Comparison of ENCODE assay signal across 1 cellular context in the genomic region with DNA sequence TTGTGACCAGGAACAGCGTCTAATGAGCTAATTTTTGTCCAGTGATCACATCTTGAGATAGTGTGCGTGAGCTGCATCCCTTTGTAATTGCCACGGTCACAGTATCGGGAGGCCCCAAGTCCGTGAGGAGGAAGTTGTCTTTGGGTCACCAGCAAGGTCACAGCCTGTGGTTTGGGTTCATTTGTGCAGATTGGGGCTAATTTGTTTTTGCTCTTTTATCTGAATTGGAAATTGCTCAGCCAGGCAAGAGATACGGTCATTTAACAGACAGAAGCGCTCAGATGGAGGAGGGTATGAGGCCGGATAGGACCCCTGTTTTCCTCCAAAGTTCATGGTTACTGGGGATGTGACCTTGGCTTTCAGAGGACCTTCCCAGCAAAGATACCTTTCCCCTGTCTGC.
TF ChIP-seq lines count a peak whose summit lies in the region.

No MANE protein-coding gene starts in this region.

TF ChIP-seq in HepG2, 621 proteins besides CTCF, POLR2A, EP300 and RAD21 (continued from another document and continues in another):
- TF ChIP-seq, protein P1, sequence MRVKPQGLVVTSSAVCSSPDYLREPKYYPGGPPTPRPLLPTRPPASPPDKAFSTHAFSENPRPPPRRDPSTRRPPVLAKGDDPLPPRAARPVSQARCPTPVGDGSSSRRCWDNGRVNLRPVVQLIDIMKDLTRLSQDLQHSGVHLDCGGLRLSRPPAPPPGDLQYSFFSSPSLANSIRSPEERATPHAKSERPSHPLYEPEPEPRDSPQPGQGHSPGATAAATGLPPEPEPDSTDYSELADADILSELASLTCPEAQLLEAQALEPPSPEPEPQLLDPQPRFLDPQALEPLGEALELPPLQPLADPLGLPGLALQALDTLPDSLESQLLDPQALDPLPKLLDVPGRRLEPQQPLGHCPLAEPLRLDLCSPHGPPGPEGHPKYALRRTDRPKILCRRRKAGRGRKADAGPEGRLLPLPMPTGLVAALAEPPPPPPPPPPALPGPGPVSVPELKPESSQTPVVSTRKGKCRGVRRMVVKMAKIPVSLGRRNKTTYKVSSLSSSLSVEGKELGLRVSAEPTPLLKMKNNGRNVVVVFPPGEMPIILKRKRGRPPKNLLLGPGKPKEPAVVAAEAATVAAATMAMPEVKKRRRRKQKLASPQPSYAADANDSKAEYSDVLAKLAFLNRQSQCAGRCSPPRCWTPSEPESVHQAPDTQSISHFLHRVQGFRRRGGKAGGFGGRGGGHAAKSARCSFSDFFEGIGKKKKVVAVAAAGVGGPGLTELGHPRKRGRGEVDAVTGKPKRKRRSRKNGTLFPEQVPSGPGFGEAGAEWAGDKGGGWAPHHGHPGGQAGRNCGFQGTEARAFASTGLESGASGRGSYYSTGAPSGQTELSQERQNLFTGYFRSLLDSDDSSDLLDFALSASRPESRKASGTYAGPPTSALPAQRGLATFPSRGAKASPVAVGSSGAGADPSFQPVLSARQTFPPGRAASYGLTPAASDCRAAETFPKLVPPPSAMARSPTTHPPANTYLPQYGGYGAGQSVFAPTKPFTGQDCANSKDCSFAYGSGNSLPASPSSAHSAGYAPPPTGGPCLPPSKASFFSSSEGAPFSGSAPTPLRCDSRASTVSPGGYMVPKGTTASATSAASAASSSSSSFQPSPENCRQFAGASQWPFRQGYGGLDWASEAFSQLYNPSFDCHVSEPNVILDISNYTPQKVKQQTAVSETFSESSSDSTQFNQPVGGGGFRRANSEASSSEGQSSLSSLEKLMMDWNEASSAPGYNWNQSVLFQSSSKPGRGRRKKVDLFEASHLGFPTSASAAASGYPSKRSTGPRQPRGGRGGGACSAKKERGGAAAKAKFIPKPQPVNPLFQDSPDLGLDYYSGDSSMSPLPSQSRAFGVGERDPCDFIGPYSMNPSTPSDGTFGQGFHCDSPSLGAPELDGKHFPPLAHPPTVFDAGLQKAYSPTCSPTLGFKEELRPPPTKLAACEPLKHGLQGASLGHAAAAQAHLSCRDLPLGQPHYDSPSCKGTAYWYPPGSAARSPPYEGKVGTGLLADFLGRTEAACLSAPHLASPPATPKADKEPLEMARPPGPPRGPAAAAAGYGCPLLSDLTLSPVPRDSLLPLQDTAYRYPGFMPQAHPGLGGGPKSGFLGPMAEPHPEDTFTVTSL (CRISPR knock-in tag; IDR thresholded peaks at IDR 0.05; ENCODE audit: borderline replicate concordance), result no peak
- TF ChIP-seq TRIM24 (CRISPR knock-in tag; IDR thresholded peaks at IDR 0.05) (no peak), ISX (CRISPR knock-in tag; conservative IDR thresholded peaks at IDR 0.05) (no peak), ZFP36L2 (CRISPR knock-in tag; IDR thresholded peaks at IDR 0.05) (no peak), IRF2 (CRISPR knock-in tag; IDR thresholded peaks at IDR 0.05) (no peak), ZBTB1 (CRISPR knock-in tag; IDR thresholded peaks at IDR 0.05; ENCODE audit: borderline replicate concordance) (no peak), ZNF572 (CRISPR knock-in tag; IDR thresholded peaks at IDR 0.05) (0 out of 2 replicates have a peak, but pooled peaks have one; percentile 57), XRCC5 (optimal IDR thresholded peaks at IDR 0.05; ENCODE audit: low read length) (no peak), ZNF207 (IDR thresholded peaks at IDR 0.05; ENCODE audit: borderline replicate concordance) (no peak), ZNF441 (CRISPR knock-in tag; IDR thresholded peaks at IDR 0.05; ENCODE audit: borderline replicate concordance) (0 out of 2 replicates have a peak, but pooled peaks have one; percentile 11), PHF21A (CRISPR knock-in tag; IDR thresholded peaks at IDR 0.05) (no peak), TBX2 (CRISPR knock-in tag; IDR thresholded peaks at IDR 0.05; ENCODE audit: borderline replicate concordance) (0 out of 2 replicates have a peak, but pooled peaks have one; percentile 29), ZNF296 (CRISPR knock-in tag; conservative IDR thresholded peaks at IDR 0.05) (no peak), ZBTB20 (CRISPR knock-in tag; IDR thresholded peaks at IDR 0.05; ENCODE audit: borderline replicate concordance, low read depth) (no peak), RARA (CRISPR knock-in tag; IDR thresholded peaks at IDR 0.05) (peak; percentile 74; the same call in 1 of the 2 replicates), GTF2F1 (IDR thresholded peaks at IDR 0.05; ENCODE audit: low read length) (no peak), FOXO1 (CRISPR knock-in tag; IDR thresholded peaks at IDR 0.05) (no peak), BORCS8-MEF2B (CRISPR knock-in tag; IDR thresholded peaks at IDR 0.05) (no peak), KAT7 (CRISPR knock-in tag; IDR thresholded peaks at IDR 0.05; ENCODE audit: borderline replicate concordance) (no peak), TEAD3 (CRISPR knock-in tag; optimal IDR thresholded peaks at IDR 0.05; ENCODE audit: borderline replicate concordance) (peak; percentile 13), TBP (CRISPR knock-in tag; IDR thresholded peaks at IDR 0.05) (no peak), ZSCAN21 (CRISPR knock-in tag; IDR thresholded peaks at IDR 0.05; ENCODE audit: borderline replicate concordance) (no peak), ZNF761 (CRISPR knock-in tag; conservative IDR thresholded peaks at IDR 0.05) (no peak), FOXM1 (CRISPR knock-in tag; IDR thresholded peaks at IDR 0.05) (no peak)
- TF ChIP-seq, protein P2, sequence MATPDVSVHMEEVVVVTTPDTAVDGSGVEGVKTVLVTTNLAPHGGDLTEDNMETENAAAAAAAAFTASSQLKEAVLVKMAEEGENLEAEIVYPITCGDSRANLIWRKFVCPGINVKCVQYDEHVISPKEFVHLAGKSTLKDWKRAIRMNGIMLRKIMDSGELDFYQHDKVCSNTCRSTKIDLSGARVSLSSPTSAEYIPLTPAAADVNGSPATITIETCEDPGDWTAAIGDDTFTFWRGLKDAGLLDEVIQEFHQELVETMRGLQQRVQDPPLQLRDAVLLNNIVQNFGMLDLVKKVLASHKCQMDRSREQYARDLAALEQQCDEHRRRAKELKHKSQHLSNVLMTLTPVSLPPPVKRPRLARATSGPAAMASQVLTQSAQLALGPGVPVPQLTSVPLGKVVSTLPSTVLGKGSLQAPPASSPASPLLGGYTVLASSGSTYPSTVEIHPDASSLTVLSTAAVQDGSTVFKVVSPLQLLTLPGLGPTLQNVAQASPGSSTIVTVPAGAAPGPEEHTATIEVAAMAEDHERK (CRISPR knock-in tag; IDR thresholded peaks at IDR 0.05; ENCODE audit: low read depth), result no peak
- TF ChIP-seq, protein P3, sequence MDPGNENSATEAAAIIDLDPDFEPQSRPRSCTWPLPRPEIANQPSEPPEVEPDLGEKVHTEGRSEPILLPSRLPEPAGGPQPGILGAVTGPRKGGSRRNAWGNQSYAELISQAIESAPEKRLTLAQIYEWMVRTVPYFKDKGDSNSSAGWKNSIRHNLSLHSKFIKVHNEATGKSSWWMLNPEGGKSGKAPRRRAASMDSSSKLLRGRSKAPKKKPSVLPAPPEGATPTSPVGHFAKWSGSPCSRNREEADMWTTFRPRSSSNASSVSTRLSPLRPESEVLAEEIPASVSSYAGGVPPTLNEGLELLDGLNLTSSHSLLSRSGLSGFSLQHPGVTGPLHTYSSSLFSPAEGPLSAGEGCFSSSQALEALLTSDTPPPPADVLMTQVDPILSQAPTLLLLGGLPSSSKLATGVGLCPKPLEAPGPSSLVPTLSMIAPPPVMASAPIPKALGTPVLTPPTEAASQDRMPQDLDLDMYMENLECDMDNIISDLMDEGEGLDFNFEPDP (CRISPR knock-in tag; conservative IDR thresholded peaks at IDR 0.05), result no peak
- TF ChIP-seq, protein P4, sequence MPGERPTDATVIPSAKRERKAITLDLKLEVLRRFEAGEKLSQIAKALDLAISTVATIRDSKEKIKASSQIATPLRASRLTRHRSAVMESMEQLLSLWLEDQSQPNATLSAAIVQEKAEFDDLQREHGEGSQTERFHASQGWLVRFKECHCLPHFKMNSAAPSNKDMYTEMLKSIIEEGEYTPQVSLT (CRISPR knock-in tag; IDR thresholded peaks at IDR 0.05; ENCODE audit: borderline replicate concordance, low read depth), result no peak
- TF ChIP-seq, protein P5, sequence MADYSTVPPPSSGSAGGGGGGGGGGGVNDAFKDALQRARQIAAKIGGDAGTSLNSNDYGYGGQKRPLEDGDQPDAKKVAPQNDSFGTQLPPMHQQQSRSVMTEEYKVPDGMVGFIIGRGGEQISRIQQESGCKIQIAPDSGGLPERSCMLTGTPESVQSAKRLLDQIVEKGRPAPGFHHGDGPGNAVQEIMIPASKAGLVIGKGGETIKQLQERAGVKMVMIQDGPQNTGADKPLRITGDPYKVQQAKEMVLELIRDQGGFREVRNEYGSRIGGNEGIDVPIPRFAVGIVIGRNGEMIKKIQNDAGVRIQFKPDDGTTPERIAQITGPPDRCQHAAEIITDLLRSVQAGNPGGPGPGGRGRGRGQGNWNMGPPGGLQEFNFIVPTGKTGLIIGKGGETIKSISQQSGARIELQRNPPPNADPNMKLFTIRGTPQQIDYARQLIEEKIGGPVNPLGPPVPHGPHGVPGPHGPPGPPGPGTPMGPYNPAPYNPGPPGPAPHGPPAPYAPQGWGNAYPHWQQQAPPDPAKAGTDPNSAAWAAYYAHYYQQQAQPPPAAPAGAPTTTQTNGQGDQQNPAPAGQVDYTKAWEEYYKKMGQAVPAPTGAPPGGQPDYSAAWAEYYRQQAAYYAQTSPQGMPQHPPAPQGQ (CRISPR knock-in tag; IDR thresholded peaks at IDR 0.05; ENCODE audit: borderline replicate concordance), result no peak
- TF ChIP-seq, protein P6, sequence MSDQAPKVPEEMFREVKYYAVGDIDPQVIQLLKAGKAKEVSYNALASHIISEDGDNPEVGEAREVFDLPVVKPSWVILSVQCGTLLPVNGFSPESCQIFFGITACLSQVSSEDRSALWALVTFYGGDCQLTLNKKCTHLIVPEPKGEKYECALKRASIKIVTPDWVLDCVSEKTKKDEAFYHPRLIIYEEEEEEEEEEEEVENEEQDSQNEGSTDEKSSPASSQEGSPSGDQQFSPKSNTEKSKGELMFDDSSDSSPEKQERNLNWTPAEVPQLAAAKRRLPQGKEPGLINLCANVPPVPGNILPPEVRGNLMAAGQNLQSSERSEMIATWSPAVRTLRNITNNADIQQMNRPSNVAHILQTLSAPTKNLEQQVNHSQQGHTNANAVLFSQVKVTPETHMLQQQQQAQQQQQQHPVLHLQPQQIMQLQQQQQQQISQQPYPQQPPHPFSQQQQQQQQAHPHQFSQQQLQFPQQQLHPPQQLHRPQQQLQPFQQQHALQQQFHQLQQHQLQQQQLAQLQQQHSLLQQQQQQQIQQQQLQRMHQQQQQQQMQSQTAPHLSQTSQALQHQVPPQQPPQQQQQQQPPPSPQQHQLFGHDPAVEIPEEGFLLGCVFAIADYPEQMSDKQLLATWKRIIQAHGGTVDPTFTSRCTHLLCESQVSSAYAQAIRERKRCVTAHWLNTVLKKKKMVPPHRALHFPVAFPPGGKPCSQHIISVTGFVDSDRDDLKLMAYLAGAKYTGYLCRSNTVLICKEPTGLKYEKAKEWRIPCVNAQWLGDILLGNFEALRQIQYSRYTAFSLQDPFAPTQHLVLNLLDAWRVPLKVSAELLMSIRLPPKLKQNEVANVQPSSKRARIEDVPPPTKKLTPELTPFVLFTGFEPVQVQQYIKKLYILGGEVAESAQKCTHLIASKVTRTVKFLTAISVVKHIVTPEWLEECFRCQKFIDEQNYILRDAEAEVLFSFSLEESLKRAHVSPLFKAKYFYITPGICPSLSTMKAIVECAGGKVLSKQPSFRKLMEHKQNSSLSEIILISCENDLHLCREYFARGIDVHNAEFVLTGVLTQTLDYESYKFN (CRISPR knock-in tag; conservative IDR thresholded peaks at IDR 0.05), result no peak
- TF ChIP-seq, protein P7, sequence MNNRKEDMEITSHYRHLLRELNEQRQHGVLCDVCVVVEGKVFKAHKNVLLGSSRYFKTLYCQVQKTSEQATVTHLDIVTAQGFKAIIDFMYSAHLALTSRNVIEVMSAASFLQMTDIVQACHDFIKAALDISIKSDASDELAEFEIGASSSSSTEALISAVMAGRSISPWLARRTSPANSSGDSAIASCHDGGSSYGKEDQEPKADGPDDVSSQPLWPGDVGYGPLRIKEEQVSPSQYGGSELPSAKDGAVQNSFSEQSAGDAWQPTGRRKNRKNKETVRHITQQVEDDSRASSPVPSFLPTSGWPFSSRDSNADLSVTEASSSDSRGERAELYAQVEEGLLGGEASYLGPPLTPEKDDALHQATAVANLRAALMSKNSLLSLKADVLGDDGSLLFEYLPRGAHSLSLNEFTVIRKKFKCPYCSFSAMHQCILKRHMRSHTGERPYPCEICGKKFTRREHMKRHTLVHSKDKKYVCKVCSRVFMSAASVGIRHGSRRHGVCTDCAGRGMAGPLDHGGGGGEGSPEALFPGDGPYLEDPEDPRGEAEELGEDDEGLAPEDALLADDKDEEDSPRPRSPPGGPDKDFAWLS (CRISPR knock-in tag; IDR thresholded peaks at IDR 0.05; ENCODE audit: borderline replicate concordance), result no peak
- TF ChIP-seq, protein P8, sequence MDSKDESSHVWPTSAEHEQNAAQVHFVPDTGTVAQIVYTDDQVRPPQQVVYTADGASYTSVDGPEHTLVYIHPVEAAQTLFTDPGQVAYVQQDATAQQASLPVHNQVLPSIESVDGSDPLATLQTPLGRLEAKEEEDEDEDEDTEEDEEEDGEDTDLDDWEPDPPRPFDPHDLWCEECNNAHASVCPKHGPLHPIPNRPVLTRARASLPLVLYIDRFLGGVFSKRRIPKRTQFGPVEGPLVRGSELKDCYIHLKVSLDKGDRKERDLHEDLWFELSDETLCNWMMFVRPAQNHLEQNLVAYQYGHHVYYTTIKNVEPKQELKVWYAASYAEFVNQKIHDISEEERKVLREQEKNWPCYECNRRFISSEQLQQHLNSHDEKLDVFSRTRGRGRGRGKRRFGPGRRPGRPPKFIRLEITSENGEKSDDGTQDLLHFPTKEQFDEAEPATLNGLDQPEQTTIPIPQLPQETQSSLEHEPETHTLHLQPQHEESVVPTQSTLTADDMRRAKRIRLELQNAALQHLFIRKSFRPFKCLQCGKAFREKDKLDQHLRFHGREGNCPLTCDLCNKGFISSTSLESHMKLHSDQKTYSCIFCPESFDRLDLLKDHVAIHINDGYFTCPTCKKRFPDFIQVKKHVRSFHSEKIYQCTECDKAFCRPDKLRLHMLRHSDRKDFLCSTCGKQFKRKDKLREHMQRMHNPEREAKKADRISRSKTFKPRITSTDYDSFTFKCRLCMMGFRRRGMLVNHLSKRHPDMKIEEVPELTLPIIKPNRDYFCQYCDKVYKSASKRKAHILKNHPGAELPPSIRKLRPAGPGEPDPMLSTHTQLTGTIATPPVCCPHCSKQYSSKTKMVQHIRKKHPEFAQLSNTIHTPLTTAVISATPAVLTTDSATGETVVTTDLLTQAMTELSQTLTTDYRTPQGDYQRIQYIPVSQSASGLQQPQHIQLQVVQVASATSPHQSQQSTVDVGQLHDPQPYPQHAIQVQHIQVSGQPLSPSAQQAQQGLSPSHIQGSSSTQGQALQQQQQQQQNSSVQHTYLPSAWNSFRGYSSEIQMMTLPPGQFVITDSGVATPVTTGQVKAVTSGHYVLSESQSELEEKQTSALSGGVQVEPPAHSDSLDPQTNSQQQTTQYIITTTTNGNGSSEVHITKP (CRISPR knock-in tag; IDR thresholded peaks at IDR 0.05; ENCODE audit: low read depth), result no peak
